In genomic region chr10:51090190-51090589, GRCh38 we compare ENCODE assay signal across 32 cellular contexts. TPM values are rescaled to one million over a fixed set of nuclear protein-coding genes. Genes with fewer than 3 reads are reported as not detected.
DNase-seq lines count a peak whose midpoint lies in the region; ATAC-seq and TF ChIP-seq lines count a peak whose summit lies in the region.
"Had no signal": no experiment of that assay in that cellular context is flagged by ENCODE, and none has a peak within 500 bp of the region (broad histone marks: within the 10 kb centered on the region; RNA-seq: fewer than 3 reads in every experiment).

No MANE protein-coding gene starts in this region.

- no peak for ATAC-seq in GM18868 (IDR thresholded peaks at IDR 0.05; ENCODE audit: unreplicated experiment)
- ATAC-seq in T-cell (replicated peaks in 1 of 4), result no peak
- ATAC-seq in GM18502 (IDR thresholded peaks at IDR 0.05; ENCODE audit: poor library complexity, unreplicated experiment), result no peak
- ATAC-seq: GM23338; right lobe of liver; stimulated activated naive CD8-positive, alpha-beta T cell treated with anti-CD3 and anti-CD28 coated beads, Interleukin-15, amount 100 ng/mL, for 72 hours; WTC11 had no signal

- no peak overlapping the region for H3K4me3 ChIP-seq in choroid plexus epithelial cell (ENCODE audit: low read depth, low read length)
- H3K4me3 ChIP-seq: esophagus squamous epithelium, GM23338, Peyer's patch, right lobe of liver had no signal

- no peaks in the 10 kb centered on the region for H3K4me1 Mint-ChIP-seq in T-cell
- H3K4me1 Mint-ChIP-seq: activated CD4-positive, alpha-beta T cell treated with anti-CD3 and anti-CD28 coated beads, Interleukin-2, amount 10 ng/mL, durations not matched to agents 24 days and 14 days; activated naive CD4-positive, alpha-beta T cell treated with anti-CD3 and anti-CD28 coated beads, Interleukin-2, amount 50 U/mL, for 24 hours; CD14-positive monocyte; stimulated activated naive CD8-positive, alpha-beta T cell treated with anti-CD3 and anti-CD28 coated beads, Interleukin-15, amount 100 ng/mL, for 72 hours had no signal

- POLR2A ChIA-PET in T-cell (lab: Charles Lee), result no interaction called here

- H3K4me3 Mint-ChIP-seq in T-cell, result no peak overlapping the region
- H3K4me3 Mint-ChIP-seq: activated CD4-positive, alpha-beta T cell treated with anti-CD3 and anti-CD28 coated beads, Interleukin-2, amount 10 ng/mL, durations not matched to agents 24 days and 14 days; activated naive CD4-positive, alpha-beta T cell treated with anti-CD3 and anti-CD28 coated beads, Interleukin-2, amount 50 U/mL, for 24 hours; CD14-positive monocyte; GM23338; stimulated activated naive CD8-positive, alpha-beta T cell treated with anti-CD3 and anti-CD28 coated beads, Interleukin-15, amount 100 ng/mL, for 72 hours; WTC11 had no signal

- peaks cover 0 to 1% of the 10 kb centered on the region in 2 donors for H3K27me3 Mint-ChIP-seq in T-cell
- H3K27me3 Mint-ChIP-seq: activated CD4-positive, alpha-beta T cell treated with anti-CD3 and anti-CD28 coated beads, Interleukin-2, amount 10 ng/mL, durations not matched to agents 24 days and 14 days; activated naive CD4-positive, alpha-beta T cell treated with anti-CD3 and anti-CD28 coated beads, Interleukin-2, amount 50 U/mL, for 24 hours; stimulated activated naive CD8-positive, alpha-beta T cell treated with anti-CD3 and anti-CD28 coated beads, Interleukin-15, amount 100 ng/mL, for 72 hours had no signal

- H3K9me3 Mint-ChIP-seq in T-cell, result peaks cover 0 to 2% (median 0%) of the 10 kb centered on the region in 3 donors
- H3K9me3 Mint-ChIP-seq: activated CD4-positive, alpha-beta T cell treated with anti-CD3 and anti-CD28 coated beads, Interleukin-2, amount 10 ng/mL, durations not matched to agents 24 days and 14 days; activated naive CD4-positive, alpha-beta T cell treated with anti-CD3 and anti-CD28 coated beads, Interleukin-2, amount 50 U/mL, for 24 hours; activated T-helper 2 cell treated with anti-CD3 and anti-CD28 coated beads, Interferon-gamma antibody, Interleukin-2, Interleukin-4, amounts not matched to agents 10 μg/mL and 5 μg/mL and 100 μg/mL, durations not matched to agents 14 hours and 24 hours and 36 hours; CD14-positive monocyte; GM23338; stimulated activated naive CD8-positive, alpha-beta T cell treated with anti-CD3 and anti-CD28 coated beads, Interleukin-15, amount 100 ng/mL, for 72 hours; WTC11 had no signal

- H3K27ac Mint-ChIP-seq in T-cell, result no peak overlapping the region
- H3K27ac Mint-ChIP-seq: activated CD4-positive, alpha-beta T cell treated with anti-CD3 and anti-CD28 coated beads, Interleukin-2, amount 10 ng/mL, durations not matched to agents 24 days and 14 days; activated naive CD4-positive, alpha-beta T cell treated with anti-CD3 and anti-CD28 coated beads, Interleukin-2, amount 50 U/mL, for 24 hours; activated T-helper 2 cell treated with anti-CD3 and anti-CD28 coated beads, Interferon-gamma antibody, Interleukin-2, Interleukin-4, amounts not matched to agents 10 μg/mL and 5 μg/mL and 100 μg/mL, durations not matched to agents 14 hours and 24 hours and 36 hours; CD14-positive monocyte; GM23338; stimulated activated naive CD8-positive, alpha-beta T cell treated with anti-CD3 and anti-CD28 coated beads, Interleukin-15, amount 100 ng/mL, for 72 hours; WTC11 had no signal

- no peaks in the 10 kb centered on the region for H3K36me3 Mint-ChIP-seq in T-cell
- H3K36me3 Mint-ChIP-seq: activated naive CD4-positive, alpha-beta T cell treated with anti-CD3 and anti-CD28 coated beads, Interleukin-2, amount 50 U/mL, for 24 hours; CD14-positive monocyte; WTC11 had no signal

- CTCF ChIA-PET in T-cell (lab: Charles Lee), result no interaction called here

- DNase-seq in DMS 273 (lab: John Stamatoyannopoulos, UW; ENCODE audit: unreplicated experiment) (peak; percentile 9), DMS 273 treated with DMSO at 0.1 percent for 48 hours (lab: John Stamatoyannopoulos, UW) (no peak), NCI-H226 (peak; percentile 68), choroid plexus epithelial cell (ENCODE audit: low read depth) (peak; percentile 39), myocyte (ENCODE audit: low read depth) (peak; percentile 22), T-cell (no peak)
- DNase-seq: activated CD4-positive, alpha-beta T cell treated with anti-CD3 and anti-CD28 coated beads, Interleukin-2, amount 10 ng/mL, durations not matched to agents 24 days and 14 days; activated CD8-positive, alpha-beta memory T cell treated with anti-CD3 and anti-CD28 coated beads for 24 hours; activated T-cell treated with anti-CD3 and anti-CD28 coated beads for 4 hours; Caco-2; central memory CD4-positive, alpha-beta T cell; dermis blood vessel endothelial cell; DND-41; esophagus squamous epithelium; islet precursor cell; NCI-H1092; NCI-H187; NCI-H69; Peyer's patch; right lobe of liver; SIG-M5; stimulated activated CD8-positive, alpha-beta memory T cell treated with anti-CD3 and anti-CD28 coated beads, Interleukin-4, amount 100 ng/mL, for 48 hours; stimulated activated naive CD8-positive, alpha-beta T cell treated with anti-CD3 and anti-CD28 coated beads, Interleukin-15, amount 100 ng/mL, for 72 hours; SW 1271; T1000 had no signal

- TF ChIP-seq CTCF in choroid plexus epithelial cell (conservative IDR thresholded peaks at IDR 0.05; ENCODE audit: low read depth, low read length), result no peak

RNA-seq across cellular contexts. Expression of gene PRKG1, which starts 15.9 kb away (rescaled TPM):
- total RNA-seq in myocyte (14.8 and 26.7 TPM in 2 replicates), T-cell (under 1 TPM in 4 of 5 donors, not detected in 1; 0.03 to 0.26 (median 0.19) TPM)
- polyA plus RNA-seq in myocyte (2012), result 7.8 TPM
- total RNA-seq: activated CD4-positive, alpha-beta T cell treated with anti-CD3 and anti-CD28 coated beads, Interleukin-2, amount 10 ng/mL, durations not matched to agents 24 days and 14 days; activated T-helper 2 cell treated with anti-CD3 and anti-CD28 coated beads, Interferon-gamma antibody, Interleukin-2, Interleukin-4, amounts not matched to agents 10 μg/mL and 5 μg/mL and 100 μg/mL, durations not matched to agents 14 hours and 24 hours and 36 hours had no signal
- polyA plus RNA-seq: CD14-positive monocyte had no signal

Comparison
In these comparisons a context has a peak if more than half of its experiments do, and no peak if none do; other contexts are left out.
1. DNase-seq: peak in DMS 273 (single experiment), NCI-H226 (single experiment), choroid plexus epithelial cell (single experiment) and myocyte (single experiment); none in DMS 273 treated with DMSO at 0.1 percent for 48 hours (single experiment) and T-cell (0 of 34).
2. RNA of gene PRKG1, which starts 15.9 kb away (total RNA-seq): 14.8 to 26.7 TPM in myocyte; 0.03 to 0.26 TPM in T-cell; every median in the first group is over 10 times any median in the second.